1 cellular context compared by ENCODE assay signal in the genomic region with DNA sequence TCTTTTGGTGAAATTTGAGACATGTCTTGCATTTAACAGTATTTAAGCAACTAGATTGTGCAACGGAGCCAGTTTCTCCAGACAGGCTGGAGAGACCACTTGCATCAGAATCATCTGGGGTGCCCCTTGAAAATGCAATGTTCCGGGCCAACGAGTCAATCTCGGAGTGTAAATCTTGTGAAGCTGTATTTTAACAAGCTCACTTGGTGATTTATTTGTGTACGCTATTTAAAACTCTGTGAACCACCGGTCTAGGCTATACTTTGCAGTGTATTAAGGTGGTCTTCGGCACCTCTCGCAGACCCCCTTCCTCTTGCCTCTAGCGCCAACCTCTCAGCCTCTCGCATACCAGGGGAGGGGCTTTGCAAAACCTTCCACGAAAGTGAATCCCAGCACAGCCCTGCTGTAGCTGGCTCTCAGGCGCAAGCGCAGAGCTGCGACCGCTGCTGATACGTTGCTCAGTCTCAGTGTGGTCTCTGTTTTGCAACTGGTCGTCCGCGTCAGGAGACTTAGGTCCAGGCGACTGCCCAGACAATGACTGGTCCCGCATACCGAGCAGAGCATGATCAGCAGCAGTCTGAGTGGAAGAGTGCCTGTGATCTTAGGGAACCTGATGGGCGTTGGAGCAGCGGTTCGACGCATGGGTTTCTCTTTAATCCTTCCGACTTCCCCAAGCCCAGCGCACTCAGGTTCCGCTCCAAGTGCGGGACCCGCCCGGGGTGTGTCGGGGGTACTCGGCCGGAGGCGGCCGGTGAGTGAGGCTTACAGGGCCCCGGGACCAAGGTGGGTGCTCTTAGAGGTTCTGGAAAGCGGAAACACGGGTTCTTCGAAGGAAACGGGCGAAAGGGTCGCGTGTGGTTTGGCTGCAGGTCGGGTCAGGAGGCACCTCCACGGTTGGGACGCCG.
TF ChIP-seq lines count a peak whose summit lies in the region.

A gene (plus strand): TSS at position 467 of the 905 bp plus-strand sequence. CDS start 11,612 bp downstream, outside the sequence.

TF ChIP-seq in GM12878, 131 proteins besides CTCF, POLR2A, EP300 and RAD21 (continued from another document):
- TF ChIP-seq, protein P1, sequence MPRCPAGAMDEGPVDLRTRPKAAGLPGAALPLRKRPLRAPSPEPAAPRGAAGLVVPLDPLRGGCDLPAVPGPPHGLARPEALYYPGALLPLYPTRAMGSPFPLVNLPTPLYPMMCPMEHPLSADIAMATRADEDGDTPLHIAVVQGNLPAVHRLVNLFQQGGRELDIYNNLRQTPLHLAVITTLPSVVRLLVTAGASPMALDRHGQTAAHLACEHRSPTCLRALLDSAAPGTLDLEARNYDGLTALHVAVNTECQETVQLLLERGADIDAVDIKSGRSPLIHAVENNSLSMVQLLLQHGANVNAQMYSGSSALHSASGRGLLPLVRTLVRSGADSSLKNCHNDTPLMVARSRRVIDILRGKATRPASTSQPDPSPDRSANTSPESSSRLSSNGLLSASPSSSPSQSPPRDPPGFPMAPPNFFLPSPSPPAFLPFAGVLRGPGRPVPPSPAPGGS (IDR thresholded peaks at IDR 0.05; ENCODE audit: borderline replicate concordance, insufficient read depth, low read depth, low read length, poor library complexity, severe bottlenecking) = peak; percentile 28
- TF ChIP-seq EZH2 (IDR thresholded peaks at IDR 0.05; ENCODE audit: borderline replicate concordance, control insufficient read depth, low read depth, low read length) = no peak
- no peak for TF ChIP-seq RFX5 (IDR thresholded peaks at IDR 0.05; ENCODE audit: low read depth, low read length)
- TF ChIP-seq, protein P2, sequence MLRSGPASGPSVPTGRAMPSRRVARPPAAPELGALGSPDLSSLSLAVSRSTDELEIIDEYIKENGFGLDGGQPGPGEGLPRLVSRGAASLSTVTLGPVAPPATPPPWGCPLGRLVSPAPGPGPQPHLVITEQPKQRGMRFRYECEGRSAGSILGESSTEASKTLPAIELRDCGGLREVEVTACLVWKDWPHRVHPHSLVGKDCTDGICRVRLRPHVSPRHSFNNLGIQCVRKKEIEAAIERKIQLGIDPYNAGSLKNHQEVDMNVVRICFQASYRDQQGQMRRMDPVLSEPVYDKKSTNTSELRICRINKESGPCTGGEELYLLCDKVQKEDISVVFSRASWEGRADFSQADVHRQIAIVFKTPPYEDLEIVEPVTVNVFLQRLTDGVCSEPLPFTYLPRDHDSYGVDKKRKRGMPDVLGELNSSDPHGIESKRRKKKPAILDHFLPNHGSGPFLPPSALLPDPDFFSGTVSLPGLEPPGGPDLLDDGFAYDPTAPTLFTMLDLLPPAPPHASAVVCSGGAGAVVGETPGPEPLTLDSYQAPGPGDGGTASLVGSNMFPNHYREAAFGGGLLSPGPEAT (IDR thresholded peaks at IDR 0.05; ENCODE audit: low read depth) = peak; percentile 38; the same call in 1 of the 2 replicates
- TF ChIP-seq, protein P3, sequence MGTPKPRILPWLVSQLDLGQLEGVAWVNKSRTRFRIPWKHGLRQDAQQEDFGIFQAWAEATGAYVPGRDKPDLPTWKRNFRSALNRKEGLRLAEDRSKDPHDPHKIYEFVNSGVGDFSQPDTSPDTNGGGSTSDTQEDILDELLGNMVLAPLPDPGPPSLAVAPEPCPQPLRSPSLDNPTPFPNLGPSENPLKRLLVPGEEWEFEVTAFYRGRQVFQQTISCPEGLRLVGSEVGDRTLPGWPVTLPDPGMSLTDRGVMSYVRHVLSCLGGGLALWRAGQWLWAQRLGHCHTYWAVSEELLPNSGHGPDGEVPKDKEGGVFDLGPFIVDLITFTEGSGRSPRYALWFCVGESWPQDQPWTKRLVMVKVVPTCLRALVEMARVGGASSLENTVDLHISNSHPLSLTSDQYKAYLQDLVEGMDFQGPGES (IDR thresholded peaks at IDR 0.05) = no peak
- TF ChIP-seq, protein P4, sequence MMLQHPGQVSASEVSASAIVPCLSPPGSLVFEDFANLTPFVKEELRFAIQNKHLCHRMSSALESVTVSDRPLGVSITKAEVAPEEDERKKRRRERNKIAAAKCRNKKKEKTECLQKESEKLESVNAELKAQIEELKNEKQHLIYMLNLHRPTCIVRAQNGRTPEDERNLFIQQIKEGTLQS (IDR thresholded peaks at IDR 0.05; ENCODE audit: borderline replicate concordance, extremely low read depth, low read depth, low read length) = no peak
- no peak for TF ChIP-seq KDM1A (IDR thresholded peaks at IDR 0.05; ENCODE audit: borderline replicate concordance)
- TF ChIP-seq MTA2 (IDR thresholded peaks at IDR 0.05; ENCODE audit: low read depth) = no peak
- TF ChIP-seq NRF1 (conservative IDR thresholded peaks at IDR 0.05; ENCODE audit: low read depth, low read length) = peak; percentile 50
- peak; percentile 96 for TF ChIP-seq CBX5 (IDR thresholded peaks at IDR 0.05; ENCODE audit: low read depth)
- no peak for TF ChIP-seq MEF2B (IDR thresholded peaks at IDR 0.05; ENCODE audit: partially characterized antibody, poor library complexity, severe bottlenecking)
- no peak for TF ChIP-seq CHD1 (IDR thresholded peaks at IDR 0.05; ENCODE audit: low read depth, low read length)
- peak; percentile 41 for TF ChIP-seq SIX5 (IDR thresholded peaks at IDR 0.05; ENCODE audit: low read depth, low read length, severe bottlenecking)
- TF ChIP-seq ZNF207 (IDR thresholded peaks at IDR 0.05; ENCODE audit: borderline replicate concordance) = no peak
- TF ChIP-seq, protein P5, sequence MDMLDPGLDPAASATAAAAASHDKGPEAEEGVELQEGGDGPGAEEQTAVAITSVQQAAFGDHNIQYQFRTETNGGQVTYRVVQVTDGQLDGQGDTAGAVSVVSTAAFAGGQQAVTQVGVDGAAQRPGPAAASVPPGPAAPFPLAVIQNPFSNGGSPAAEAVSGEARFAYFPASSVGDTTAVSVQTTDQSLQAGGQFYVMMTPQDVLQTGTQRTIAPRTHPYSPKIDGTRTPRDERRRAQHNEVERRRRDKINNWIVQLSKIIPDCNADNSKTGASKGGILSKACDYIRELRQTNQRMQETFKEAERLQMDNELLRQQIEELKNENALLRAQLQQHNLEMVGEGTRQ (IDR thresholded peaks at IDR 0.05; ENCODE audit: borderline replicate concordance, low read depth, low read length) = no peak
- TF ChIP-seq, protein P6, sequence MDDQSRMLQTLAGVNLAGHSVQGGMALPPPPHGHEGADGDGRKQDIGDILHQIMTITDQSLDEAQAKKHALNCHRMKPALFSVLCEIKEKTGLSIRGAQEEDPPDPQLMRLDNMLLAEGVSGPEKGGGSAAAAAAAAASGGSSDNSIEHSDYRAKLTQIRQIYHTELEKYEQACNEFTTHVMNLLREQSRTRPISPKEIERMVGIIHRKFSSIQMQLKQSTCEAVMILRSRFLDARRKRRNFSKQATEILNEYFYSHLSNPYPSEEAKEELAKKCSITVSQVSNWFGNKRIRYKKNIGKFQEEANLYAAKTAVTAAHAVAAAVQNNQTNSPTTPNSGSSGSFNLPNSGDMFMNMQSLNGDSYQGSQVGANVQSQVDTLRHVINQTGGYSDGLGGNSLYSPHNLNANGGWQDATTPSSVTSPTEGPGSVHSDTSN (IDR thresholded peaks at IDR 0.05; ENCODE audit: insufficient replicate concordance, low read depth, low read length) = no peak
- TF ChIP-seq, protein P7, sequence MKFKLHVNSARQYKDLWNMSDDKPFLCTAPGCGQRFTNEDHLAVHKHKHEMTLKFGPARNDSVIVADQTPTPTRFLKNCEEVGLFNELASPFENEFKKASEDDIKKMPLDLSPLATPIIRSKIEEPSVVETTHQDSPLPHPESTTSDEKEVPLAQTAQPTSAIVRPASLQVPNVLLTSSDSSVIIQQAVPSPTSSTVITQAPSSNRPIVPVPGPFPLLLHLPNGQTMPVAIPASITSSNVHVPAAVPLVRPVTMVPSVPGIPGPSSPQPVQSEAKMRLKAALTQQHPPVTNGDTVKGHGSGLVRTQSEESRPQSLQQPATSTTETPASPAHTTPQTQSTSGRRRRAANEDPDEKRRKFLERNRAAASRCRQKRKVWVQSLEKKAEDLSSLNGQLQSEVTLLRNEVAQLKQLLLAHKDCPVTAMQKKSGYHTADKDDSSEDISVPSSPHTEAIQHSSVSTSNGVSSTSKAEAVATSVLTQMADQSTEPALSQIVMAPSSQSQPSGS (IDR thresholded peaks at IDR 0.05; ENCODE audit: low read length) = no peak
- TF ChIP-seq CHD2 (IDR thresholded peaks at IDR 0.05; ENCODE audit: borderline replicate concordance, low read depth, low read length) = no peak
- TF ChIP-seq PAX5 (IDR thresholded peaks at IDR 0.05; ENCODE audit: borderline replicate concordance, low read depth, low read length) = no peak
- peak; percentile 76 for TF ChIP-seq RUNX3 (IDR thresholded peaks at IDR 0.05; ENCODE audit: low read length)
- TF ChIP-seq SMAD1 (IDR thresholded peaks at IDR 0.05; ENCODE audit: low read depth, partially characterized antibody) = no peak
- TF ChIP-seq CBFB (IDR thresholded peaks at IDR 0.05; ENCODE audit: low read depth) = peak; percentile 58; the same call in 1 of the 2 replicates
- TF ChIP-seq, protein P8, sequence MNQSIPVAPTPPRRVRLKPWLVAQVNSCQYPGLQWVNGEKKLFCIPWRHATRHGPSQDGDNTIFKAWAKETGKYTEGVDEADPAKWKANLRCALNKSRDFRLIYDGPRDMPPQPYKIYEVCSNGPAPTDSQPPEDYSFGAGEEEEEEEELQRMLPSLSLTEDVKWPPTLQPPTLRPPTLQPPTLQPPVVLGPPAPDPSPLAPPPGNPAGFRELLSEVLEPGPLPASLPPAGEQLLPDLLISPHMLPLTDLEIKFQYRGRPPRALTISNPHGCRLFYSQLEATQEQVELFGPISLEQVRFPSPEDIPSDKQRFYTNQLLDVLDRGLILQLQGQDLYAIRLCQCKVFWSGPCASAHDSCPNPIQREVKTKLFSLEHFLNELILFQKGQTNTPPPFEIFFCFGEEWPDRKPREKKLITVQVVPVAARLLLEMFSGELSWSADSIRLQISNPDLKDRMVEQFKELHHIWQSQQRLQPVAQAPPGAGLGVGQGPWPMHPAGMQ (IDR thresholded peaks at IDR 0.05; ENCODE audit: borderline replicate concordance) = no peak
TF ChIP-seq in GM12878: peak in this region for 44.
